19 cellular contexts compared by ENCODE assay signal in genomic region chr2:186879312-186879711, GRCh38. TPM values are rescaled to one million over a fixed set of nuclear protein-coding genes. Genes with fewer than 3 reads are reported as not detected.
A peak's percentile ranks its signal among the peaks of the same experiment; 100 is the strongest.
DNase-seq lines count a peak whose midpoint lies in the region; ATAC-seq and TF ChIP-seq lines count a peak whose summit lies in the region.
"Had no signal": no experiment of that assay in that cellular context is flagged by ENCODE, and none has a peak within 500 bp of the region (broad histone marks: within the 10 kb centered on the region; RNA-seq: fewer than 3 reads in every experiment).

No MANE protein-coding gene starts in this region.

- no peak overlapping the region for H3K27ac Mint-ChIP-seq in HFFc6
- H3K27ac Mint-ChIP-seq: CD4-positive, CD25-positive, alpha-beta regulatory T cell; CD8-positive, alpha-beta memory T cell; GM23338 had no signal

- no peaks in the 10 kb centered on the region; the same call in 1 of the 2 replicates for H3K27me3 Mint-ChIP-seq in HFFc6 (ENCODE audit: insufficient read depth)
- H3K27me3 Mint-ChIP-seq: CD4-positive, CD25-positive, alpha-beta regulatory T cell; CD8-positive, alpha-beta memory T cell had no signal

- DNase-seq in HFFc6 (peak; percentile 17), epithelial cell of esophagus (ENCODE audit: low read depth) (peak; percentile 36), kidney tubule cell (ENCODE audit: low spot score) (peak; percentile 6), NOMO-1 treated with DMSO at 0.1 percent for 48 hours (lab: John Stamatoyannopoulos, UW; ENCODE audit: unreplicated experiment) (no peak), COLO668 (lab: John Stamatoyannopoulos, UW; ENCODE audit: unreplicated experiment) (no peak)
- no peak for DNase-seq in stimulated activated naive CD8-positive, alpha-beta T cell treated with anti-CD3 and anti-CD28 coated beads, Interleukin-15, Interleukin-2, amounts not matched to agents 100 U/mL and 50 U/mL, for 24 hours
- DNase-seq: ACHN; BE2C; C1 segment of cervical spinal cord; Caco-2; CD4-positive, CD25-positive, alpha-beta regulatory T cell; CD8-positive, alpha-beta memory T cell; DMS79; GF-D8; HCEC 1CT; KG1 had no signal

- TF ChIP-seq CTCF in HFFc6 (IDR thresholded peaks at IDR 0.05) (no peak), epithelial cell of esophagus (IDR thresholded peaks at IDR 0.05; ENCODE audit: insufficient read depth, low read depth, low read length, missing control alignments) (no peak)

- H3K36me3 Mint-ChIP-seq in HFFc6 (ENCODE audit: low read depth), result peaks cover 8% of the 10 kb centered on the region; the same call in 1 of the 2 replicates
- H3K36me3 Mint-ChIP-seq: CD4-positive, CD25-positive, alpha-beta regulatory T cell; CD8-positive, alpha-beta memory T cell had no signal

- no peak overlapping the region for H3K4me3 Mint-ChIP-seq in HFFc6
- H3K4me3 Mint-ChIP-seq: CD4-positive, CD25-positive, alpha-beta regulatory T cell; CD8-positive, alpha-beta memory T cell; GM23338 had no signal

- H3K9me3 Mint-ChIP-seq in HFFc6, result peaks cover 16% of the 10 kb centered on the region
- H3K9me3 Mint-ChIP-seq: GM23338 had no signal

- no peak overlapping the region for H3K4me3 ChIP-seq in epithelial cell of esophagus (ENCODE audit: low read length)
- H3K4me3 ChIP-seq: GM23338 had no signal

- ATAC-seq in stimulated activated naive CD8-positive, alpha-beta T cell treated with anti-CD3 and anti-CD28 coated beads, Interleukin-15, Interleukin-2, amounts not matched to agents 100 U/mL and 50 U/mL, for 24 hours, result no peak
- no peak for ATAC-seq in GM21786 (IDR thresholded peaks at IDR 0.05; ENCODE audit: unreplicated experiment)
- ATAC-seq: GM23338 had no signal

- no peaks in the 10 kb centered on the region for H3K4me1 Mint-ChIP-seq in HFFc6 (ENCODE audit: low read depth)
- H3K4me1 Mint-ChIP-seq: CD4-positive, CD25-positive, alpha-beta regulatory T cell; CD8-positive, alpha-beta memory T cell; GM23338 had no signal

RNA-seq across cellular contexts. Expression of gene ZSWIM2, which starts 30.3 kb away (rescaled TPM):
- total RNA-seq in HFFc6 (2021; fragmentation: NEBNext Ultra II Directional; extraction: Animal tissue kit (Norgen Biotek cat#: 25700)), result under 1 TPM in 1 of 6 experiments, not detected in 5; 0.10 TPM
- total RNA-seq: Caco-2; CD4-positive, CD25-positive, alpha-beta regulatory T cell; CD8-positive, alpha-beta memory T cell; Daoy; GM23338 had no signal

Comparison
In these comparisons a context has a peak if more than half of its experiments do, and no peak if none do; other contexts are left out.
1. DNase-seq: peak in HFFc6 (single experiment), epithelial cell of esophagus (single experiment) and kidney tubule cell (single experiment); none in stimulated activated naive CD8-positive, alpha-beta T cell treated with anti-CD3 and anti-CD28 coated beads, Interleukin-15, Interleukin-2, amounts not matched to agents 100 U/mL and 50 U/mL, for 24 hours (single experiment), NOMO-1 treated with DMSO at 0.1 percent for 48 hours (single experiment) and COLO668 (single experiment).